ENCODE assay signal across 1 cellular context in the genomic region with DNA sequence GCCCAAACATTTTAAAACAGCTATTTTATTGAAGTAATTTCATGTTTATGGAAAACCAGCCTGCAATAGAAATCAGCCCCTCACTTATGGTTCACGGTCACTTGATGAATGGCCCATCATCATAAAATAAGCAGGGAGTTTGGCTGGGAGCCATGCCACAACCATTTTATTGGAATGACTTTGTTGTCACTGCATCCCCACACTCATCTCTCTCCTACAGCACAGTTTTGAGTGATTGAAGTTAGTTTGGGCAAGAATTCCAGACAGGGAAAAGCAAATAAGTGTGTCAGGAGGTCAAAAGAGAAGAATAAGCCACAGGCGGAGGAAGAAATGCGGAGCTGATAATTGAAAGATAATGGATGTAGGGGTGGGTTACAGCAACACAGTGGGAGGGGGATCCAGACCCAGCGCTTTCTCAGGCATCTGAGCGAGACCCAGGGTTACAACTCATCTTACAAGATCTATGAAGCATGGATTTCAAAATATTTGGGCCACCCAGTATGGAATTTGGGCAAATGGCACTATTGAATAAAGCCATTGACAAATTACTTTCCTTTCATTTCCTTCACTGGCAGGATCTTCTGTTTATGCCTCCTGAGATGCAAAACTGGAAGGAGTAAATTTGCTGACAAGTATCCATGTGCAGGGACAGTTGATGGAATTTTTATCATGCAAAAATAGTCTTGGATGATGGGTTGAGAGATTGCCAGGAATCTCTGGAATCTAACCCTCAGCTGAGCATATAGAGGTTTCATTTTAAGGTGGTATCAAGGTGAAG.
TF ChIP-seq lines count a peak whose summit lies in the region.

No MANE protein-coding gene starts in this region.

TF ChIP-seq in HEK293, 187 proteins besides CTCF, POLR2A, EP300 and RAD21 (continued from another document):
- TF ChIP-seq ZNF280C (tag by site-specific recombination; IDR thresholded peaks at IDR 0.05) (no peak), ZNF2 (tag by site-specific recombination; IDR thresholded peaks at IDR 0.05) (no peak), ZNF169 (tag by site-specific recombination; IDR thresholded peaks at IDR 0.05) (no peak), TSHZ1 (tag by site-specific recombination; IDR thresholded peaks at IDR 0.05; ENCODE audit: borderline replicate concordance) (no peak), SALL2 (tag by site-specific recombination; IDR thresholded peaks at IDR 0.05; ENCODE audit: borderline replicate concordance) (no peak), ZNF19 (tag by site-specific recombination; IDR thresholded peaks at IDR 0.05; ENCODE audit: low read depth) (no peak), ZFP37 (tag by site-specific recombination; IDR thresholded peaks at IDR 0.05) (no peak), ZNF114 (tag by site-specific recombination; IDR thresholded peaks at IDR 0.05) (no peak), ZNF146 (tag by site-specific recombination; IDR thresholded peaks at IDR 0.05) (no peak), MEIS1 (CRISPR knock-in tag; IDR thresholded peaks at IDR 0.05; ENCODE audit: borderline replicate concordance) (peak; percentile 79; the same call in 1 of the 2 replicates), ZNF621 (tag by site-specific recombination; IDR thresholded peaks at IDR 0.05) (no peak), ZNF48 (tag by site-specific recombination; IDR thresholded peaks at IDR 0.05) (no peak), ZNF596 (tag by site-specific recombination; IDR thresholded peaks at IDR 0.05) (0 out of 2 replicates have a peak, but pooled peaks have one; percentile 17), ZNF175 (tag by site-specific recombination; IDR thresholded peaks at IDR 0.05) (no peak), ZNF335 (tag by site-specific recombination; conservative IDR thresholded peaks at IDR 0.05) (no peak), HOXA7 (CRISPR knock-in tag; IDR thresholded peaks at IDR 0.05; ENCODE audit: borderline replicate concordance) (no peak), SP7 (tag by site-specific recombination; IDR thresholded peaks at IDR 0.05) (peak; percentile 58), ZNF24 (tag by site-specific recombination; IDR thresholded peaks at IDR 0.05) (no peak), ZNF768 (tag by site-specific recombination; IDR thresholded peaks at IDR 0.05) (no peak), ZNF777 (tag by site-specific recombination; IDR thresholded peaks at IDR 0.05; ENCODE audit: borderline replicate concordance) (no peak), REPIN1 (tag by site-specific recombination; IDR thresholded peaks at IDR 0.05; ENCODE audit: low read depth) (no peak), ZSCAN16 (tag by site-specific recombination; IDR thresholded peaks at IDR 0.05) (no peak), ZEB2 (tag by site-specific recombination; IDR thresholded peaks at IDR 0.05) (peak; percentile 67; the same call in 1 of the 2 replicates), ZNF184 (tag by site-specific recombination; IDR thresholded peaks at IDR 0.05) (no peak), ZNF600 (tag by site-specific recombination; IDR thresholded peaks at IDR 0.05) (no peak), ZNF558 (tag by site-specific recombination; IDR thresholded peaks at IDR 0.05) (no peak), BCL11B (tag by site-specific recombination; IDR thresholded peaks at IDR 0.05; ENCODE audit: low read depth) (no peak), ZNF692 (tag by site-specific recombination; IDR thresholded peaks at IDR 0.05) (no peak; the same call in 1 of the 2 replicates)
- TF ChIP-seq, protein P1, sequence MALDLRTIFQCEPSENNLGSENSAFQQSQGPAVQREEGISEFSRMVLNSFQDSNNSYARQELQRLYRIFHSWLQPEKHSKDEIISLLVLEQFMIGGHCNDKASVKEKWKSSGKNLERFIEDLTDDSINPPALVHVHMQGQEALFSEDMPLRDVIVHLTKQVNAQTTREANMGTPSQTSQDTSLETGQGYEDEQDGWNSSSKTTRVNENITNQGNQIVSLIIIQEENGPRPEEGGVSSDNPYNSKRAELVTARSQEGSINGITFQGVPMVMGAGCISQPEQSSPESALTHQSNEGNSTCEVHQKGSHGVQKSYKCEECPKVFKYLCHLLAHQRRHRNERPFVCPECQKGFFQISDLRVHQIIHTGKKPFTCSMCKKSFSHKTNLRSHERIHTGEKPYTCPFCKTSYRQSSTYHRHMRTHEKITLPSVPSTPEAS (tag by site-specific recombination; IDR thresholded peaks at IDR 0.05) = no peak
- TF ChIP-seq, protein P2, sequence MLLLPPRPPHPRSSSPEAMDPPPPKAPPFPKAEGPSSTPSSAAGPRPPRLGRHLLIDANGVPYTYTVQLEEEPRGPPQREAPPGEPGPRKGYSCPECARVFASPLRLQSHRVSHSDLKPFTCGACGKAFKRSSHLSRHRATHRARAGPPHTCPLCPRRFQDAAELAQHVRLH (tag by site-specific recombination; IDR thresholded peaks at IDR 0.05) = peak; percentile 62; the same call in 1 of the 2 replicates
- TF ChIP-seq, protein P3, sequence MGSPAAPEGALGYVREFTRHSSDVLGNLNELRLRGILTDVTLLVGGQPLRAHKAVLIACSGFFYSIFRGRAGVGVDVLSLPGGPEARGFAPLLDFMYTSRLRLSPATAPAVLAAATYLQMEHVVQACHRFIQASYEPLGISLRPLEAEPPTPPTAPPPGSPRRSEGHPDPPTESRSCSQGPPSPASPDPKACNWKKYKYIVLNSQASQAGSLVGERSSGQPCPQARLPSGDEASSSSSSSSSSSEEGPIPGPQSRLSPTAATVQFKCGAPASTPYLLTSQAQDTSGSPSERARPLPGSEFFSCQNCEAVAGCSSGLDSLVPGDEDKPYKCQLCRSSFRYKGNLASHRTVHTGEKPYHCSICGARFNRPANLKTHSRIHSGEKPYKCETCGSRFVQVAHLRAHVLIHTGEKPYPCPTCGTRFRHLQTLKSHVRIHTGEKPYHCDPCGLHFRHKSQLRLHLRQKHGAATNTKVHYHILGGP (tag by site-specific recombination; IDR thresholded peaks at IDR 0.05) = no peak
